1 cellular context compared by ENCODE assay signal in genomic region chr20:37295595-37295994, GRCh38.
TF ChIP-seq lines count a peak whose summit lies in the region.

No MANE protein-coding gene starts in this region.

TF ChIP-seq in HCT116, 20 proteins besides CTCF, POLR2A, EP300 and RAD21 (continued from another document):
- TF ChIP-seq, protein P1, sequence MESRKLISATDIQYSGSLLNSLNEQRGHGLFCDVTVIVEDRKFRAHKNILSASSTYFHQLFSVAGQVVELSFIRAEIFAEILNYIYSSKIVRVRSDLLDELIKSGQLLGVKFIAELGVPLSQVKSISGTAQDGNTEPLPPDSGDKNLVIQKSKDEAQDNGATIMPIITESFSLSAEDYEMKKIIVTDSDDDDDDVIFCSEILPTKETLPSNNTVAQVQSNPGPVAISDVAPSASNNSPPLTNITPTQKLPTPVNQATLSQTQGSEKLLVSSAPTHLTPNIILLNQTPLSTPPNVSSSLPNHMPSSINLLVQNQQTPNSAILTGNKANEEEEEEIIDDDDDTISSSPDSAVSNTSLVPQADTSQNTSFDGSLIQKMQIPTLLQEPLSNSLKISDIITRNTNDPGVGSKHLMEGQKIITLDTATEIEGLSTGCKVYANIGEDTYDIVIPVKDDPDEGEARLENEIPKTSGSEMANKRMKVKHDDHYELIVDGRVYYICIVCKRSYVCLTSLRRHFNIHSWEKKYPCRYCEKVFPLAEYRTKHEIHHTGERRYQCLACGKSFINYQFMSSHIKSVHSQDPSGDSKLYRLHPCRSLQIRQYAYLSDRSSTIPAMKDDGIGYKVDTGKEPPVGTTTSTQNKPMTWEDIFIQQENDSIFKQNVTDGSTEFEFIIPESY (IDR thresholded peaks at IDR 0.05; ENCODE audit: extremely low read depth, insufficient replicate concordance, low read length): no peak
- no peak for TF ChIP-seq ZFX (IDR thresholded peaks at IDR 0.05)
- TF ChIP-seq POLR2AphosphoS5 (IDR thresholded peaks at IDR 0.05; ENCODE audit: low read depth, low read length): no peak
- TF ChIP-seq ELF1 (IDR thresholded peaks at IDR 0.05; ENCODE audit: borderline replicate concordance, low read depth): no peak
